In the genomic region with DNA sequence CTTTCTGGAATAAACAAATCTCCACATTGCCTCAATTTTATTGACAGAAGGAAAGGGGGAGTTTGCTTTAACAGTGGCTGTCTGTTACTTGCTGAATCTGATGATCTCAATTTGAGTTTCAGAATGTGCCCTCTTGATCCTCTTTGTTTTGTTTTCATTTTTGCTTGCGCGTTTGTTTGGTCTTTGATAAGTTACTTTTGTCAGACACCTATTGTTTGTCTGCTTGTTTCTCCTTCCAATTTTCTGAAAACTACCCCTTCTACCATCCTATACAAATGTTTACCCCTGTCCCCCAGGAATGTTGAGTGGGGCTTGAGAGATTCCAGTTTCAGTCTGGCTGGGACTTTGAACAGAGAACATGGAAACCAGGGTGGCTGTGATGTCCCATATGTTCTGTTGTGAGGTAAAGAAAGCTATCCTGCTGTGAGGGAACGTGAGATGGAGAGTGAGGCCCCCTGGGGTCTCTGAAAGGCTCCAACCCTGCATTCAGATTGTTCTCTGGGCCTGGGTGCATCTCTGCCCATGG, we compare ENCODE assay signal across 21 cellular contexts. TPM values are rescaled to one million over a fixed set of nuclear protein-coding genes. Genes with fewer than 3 reads are reported as not detected.
DNase-seq lines count a peak whose midpoint lies in the region; ATAC-seq, FAIRE-seq and TF ChIP-seq lines count a peak whose summit lies in the region.
"Had no signal": no experiment of that assay in that cellular context is flagged by ENCODE, and none has a peak within 500 bp of the region (broad histone marks: within the 10 kb centered on the region; RNA-seq: fewer than 3 reads in every experiment).

No MANE protein-coding gene starts in this region.

- TF ChIP-seq RAD21 in HepG2 (CRISPR knock-in tag; IDR thresholded peaks at IDR 0.05): no peak

- peak overlapping the region; percentile 52; the same call in 1 of the 2 replicates for H3K9ac ChIP-seq in HepG2 (ENCODE audit: insufficient read depth, low read depth, low read length)
- H3K9ac ChIP-seq: GM23248 had no signal

- H2AFZ ChIP-seq in HepG2 (ENCODE audit: low read length): no peak overlapping the region
- H2AFZ ChIP-seq: GM23248 had no signal

- FAIRE-seq in HepG2 (lab: Jason Lieb, UNC): peak; percentile 12
- FAIRE-seq: urothelium cell line had no signal

- peaks cover 31% of the 10 kb centered on the region for H3K4me1 Mint-ChIP-seq in Caco-2 (ENCODE audit: low read depth, unreplicated experiment)
- H3K4me1 Mint-ChIP-seq in activated CD8-positive, alpha-beta T cell treated with anti-CD3 and anti-CD28 coated beads, Interleukin-2, amount 10 ng/mL, durations not matched to agents 7 days and 5 days (ENCODE audit: low read depth): peaks cover 69% of the 10 kb centered on the region
- H3K4me1 Mint-ChIP-seq: memory B cell had no signal

- no peaks in the 10 kb centered on the region for H3K27me3 Mint-ChIP-seq in Caco-2 (ENCODE audit: insufficient read depth, unreplicated experiment)
- H3K27me3 Mint-ChIP-seq in activated CD8-positive, alpha-beta T cell treated with anti-CD3 and anti-CD28 coated beads, Interleukin-2, amount 10 ng/mL, durations not matched to agents 7 days and 5 days (ENCODE audit: low read depth): no peaks in the 10 kb centered on the region

- CTCF ChIA-PET in A673 (lab: Charles Lee): no interaction called here
- CTCF ChIA-PET in Caco-2 (lab: Charles Lee): interaction anchor here (1.2 kb wide), 1 partner anchor 213 kb away, joined by 4 read pairs; no protein-coding TSS in a partner anchor
- CTCF ChIA-PET in activated CD8-positive, alpha-beta T cell treated with anti-CD3 and anti-CD28 coated beads, Interleukin-2, amount 10 ng/mL, durations not matched to agents 7 days and 5 days (lab: Charles Lee): interaction anchor here (1.6 to 3.6 kb wide), 3 partner anchors 48 to 213 kb away, joined by 5 to 15 read pairs (median 9); no protein-coding TSS in a partner anchor
- CTCF ChIA-PET in HepG2 (lab: Yijun Ruan, JAX; ENCODE audit: low intra/inter-chr PET ratio, low total read pairs): no interaction called here

- H3K9me3 ChIP-seq in A673 (ENCODE audit: low read depth, low read length, poor library complexity, severe bottlenecking) (no peaks in the 10 kb centered on the region), Caco-2 (no peaks in the 10 kb centered on the region), HepG2 (ENCODE audit: low read length) (no peaks in the 10 kb centered on the region)
- H3K9me3 ChIP-seq: SJCRH30 had no signal

- H3K4me3 ChIP-seq in A673 (ENCODE audit: low read depth, low read length, poor library complexity, severe bottlenecking) (no peak overlapping the region), Caco-2 (ENCODE audit: low read depth, low read length) (no peak overlapping the region), HepG2 (replicated peaks in 1 of 3; ENCODE audit: insufficient read depth in 1 of 3, low read depth in 2 of 3, low read length in 3 of 3) (peak overlapping the region in 1 of 3 experiments; percentile 22; a peak in 1 of 6 replicates)
- H3K4me3 ChIP-seq: GM23248, SJCRH30, skin epidermis had no signal

- in situ Hi-C loops in HepG2 (cut with HindIII; ENCODE audit: extremely low pct_ligation_motif_present, low pct_unique_long_range_greater_than_20kb): no loop called here

- intact Hi-C loops in A673 (cut with micrococcal nuclease; ENCODE audit: unreplicated experiment) (no loop called here), Caco-2 (cut with micrococcal nuclease; ENCODE audit: unreplicated experiment) (loop anchor here (5.0 kb wide), 2 partner anchors 58 to 118 kb away; no protein-coding TSS in a partner anchor), HepG2 (cut with micrococcal nuclease; ENCODE audit: unreplicated experiment) (loop anchor here (5.0 kb wide), 2 partner anchors 58 to 113 kb away; no protein-coding TSS in a partner anchor)

- peaks cover 18% of the 10 kb centered on the region for H3K36me3 Mint-ChIP-seq in Caco-2 (ENCODE audit: insufficient read depth, unreplicated experiment)
- H3K36me3 Mint-ChIP-seq in activated CD8-positive, alpha-beta T cell treated with anti-CD3 and anti-CD28 coated beads, Interleukin-2, amount 10 ng/mL, durations not matched to agents 7 days and 5 days (ENCODE audit: low read depth): peaks cover 22% of the 10 kb centered on the region
- H3K36me3 Mint-ChIP-seq: memory B cell had no signal

- peaks cover 7% of the 10 kb centered on the region for H3K27me3 ChIP-seq in A673 (replicated peaks; ENCODE audit: insufficient read depth, low read depth, low read length, poor library complexity)
- H3K27me3 ChIP-seq in Caco-2 (replicated peaks; ENCODE audit: control insufficient read depth, insufficient read depth, low read length): no peaks in the 10 kb centered on the region
- H3K27me3 ChIP-seq in HepG2 (ENCODE audit: control insufficient read depth in 1 of 2, insufficient read depth in 2 of 2, low read length in 2 of 2): no peaks in the 10 kb centered on the region
- H3K27me3 ChIP-seq: SJCRH30 had no signal

- POLR2A ChIA-PET in A673 (lab: Charles Lee; ENCODE audit: low non-redundant PET) (no interaction called here), Caco-2 (lab: Charles Lee) (no interaction called here), HepG2 (lab: Yijun Ruan, JAX) (no interaction called here)
- POLR2A ChIA-PET in activated CD8-positive, alpha-beta T cell treated with anti-CD3 and anti-CD28 coated beads, Interleukin-2, amount 10 ng/mL, durations not matched to agents 7 days and 5 days (lab: Charles Lee): interaction anchor here (0.6 to 1.8 kb wide), 3 partner anchors 20 to 812 kb away, joined by 3 to 13 read pairs (median 3); partner anchors contain the start of genes BLZF1 and NME7

- BruUV-seq in A673 (replicated peaks; lab: Mats Ljungman, UMichigan) (no TSS peak), Caco-2 (replicated peaks; lab: Mats Ljungman, UMichigan) (no TSS peak), HepG2 (replicated peaks; lab: Mats Ljungman, UMichigan) (no TSS peak)

- peak in 1 of 2 experiments; percentile 71; a peak in 2 of 4 replicates for TF ChIP-seq EP300 in HepG2 (IDR thresholded peaks at IDR 0.05; ENCODE audit: low read depth in 2 of 2, low read length in 2 of 2)
- peak; percentile 46; the same call in 1 of the 2 replicates for TF ChIP-seq EP300 in HepG2 (CRISPR knock-in tag; IDR thresholded peaks at IDR 0.05; ENCODE audit: borderline replicate concordance)

- TF ChIP-seq POLR2A in HepG2 (IDR thresholded peaks at IDR 0.05; ENCODE audit: insufficient read depth in 1 of 2, low read depth in 2 of 2, low read length in 2 of 2): no peak

- H3K27ac Mint-ChIP-seq in Caco-2 (ENCODE audit: unreplicated experiment): peak overlapping the region; percentile 18
- H3K27ac Mint-ChIP-seq in activated CD8-positive, alpha-beta T cell treated with anti-CD3 and anti-CD28 coated beads, Interleukin-2, amount 10 ng/mL, durations not matched to agents 7 days and 5 days: peak overlapping the region; percentile 75
- H3K27ac Mint-ChIP-seq: memory B cell had no signal

- WGBS in HepG2 (ENCODE audit: low lambda C conversion rate): 7% methylated on average over 3 of the region's 3 CpGs

- H3K27ac ChIP-seq in A673 (ENCODE audit: low read depth, low read length, poor library complexity, severe bottlenecking) (no peak overlapping the region), HepG2 (ENCODE audit: extremely low read length, insufficient read depth, low read length) (peak overlapping the region; percentile 74)
- H3K27ac ChIP-seq: GM23248, SJCRH30 had no signal

- H3K36me3 ChIP-seq in A673 (ENCODE audit: insufficient read depth, low read length, poor library complexity, severe bottlenecking): no peaks in the 10 kb centered on the region
- H3K36me3 ChIP-seq in Caco-2 (ENCODE audit: control insufficient read depth, insufficient read depth, low read length): peaks cover 5% of the 10 kb centered on the region
- H3K36me3 ChIP-seq in HepG2 (replicated peaks in 1 of 2; ENCODE audit: control insufficient read depth in 1 of 2, insufficient read depth in 2 of 2, low read length in 2 of 2): no peaks in the 10 kb centered on the region
- H3K36me3 ChIP-seq: SJCRH30 had no signal

- no peak overlapping the region for H3K4me3 Mint-ChIP-seq in Caco-2 (ENCODE audit: unreplicated experiment)
- H3K4me3 Mint-ChIP-seq in activated CD8-positive, alpha-beta T cell treated with anti-CD3 and anti-CD28 coated beads, Interleukin-2, amount 10 ng/mL, durations not matched to agents 7 days and 5 days: no peak overlapping the region
- H3K4me3 Mint-ChIP-seq: memory B cell had no signal

- peaks cover 2% of the 10 kb centered on the region for H3K79me2 ChIP-seq in HepG2 (ENCODE audit: insufficient read depth, low read length)

- DNase-seq in A673 (ENCODE audit: low spot score) (peak; percentile 19), Caco-2 (no peak), HepG2 (ENCODE audit: low spot score) (peak; percentile 90), ureter (ENCODE audit: low spot score) (no peak)
- no peak for DNase-seq in activated CD8-positive, alpha-beta T cell treated with anti-CD3 and anti-CD28 coated beads, Interleukin-2, amount 10 ng/mL, durations not matched to agents 7 days and 5 days
- DNase-seq: activated CD4-positive, CD25-positive, alpha-beta regulatory T cell treated with anti-CD3 and anti-CD28 coated beads, Interleukin-2, amount 50 U/mL, for 72 hours; C1 segment of cervical spinal cord; GM23248; Karpas-422; kidney glomerular epithelial cell; NCI-H1930; NCI-H526; SJCRH30 had no signal

- no peaks in the 10 kb centered on the region for H3K9me3 Mint-ChIP-seq in Caco-2 (ENCODE audit: unreplicated experiment)
- peaks cover 5% of the 10 kb centered on the region for H3K9me3 Mint-ChIP-seq in activated CD8-positive, alpha-beta T cell treated with anti-CD3 and anti-CD28 coated beads, Interleukin-2, amount 10 ng/mL, durations not matched to agents 7 days and 5 days (ENCODE audit: insufficient read depth)
- H3K9me3 Mint-ChIP-seq: memory B cell had no signal

- H4K20me1 ChIP-seq in HepG2 (ENCODE audit: insufficient read depth, low read length): no peaks in the 10 kb centered on the region

- H3K4me1 ChIP-seq in A673 (ENCODE audit: insufficient read depth, low read length, poor library complexity, severe bottlenecking) (no peaks in the 10 kb centered on the region), Caco-2 (peaks cover 62% of the 10 kb centered on the region), HepG2 (ENCODE audit: insufficient read depth, low read length) (peaks cover 78% of the 10 kb centered on the region)

- H3K4me2 ChIP-seq in HepG2 (ENCODE audit: low read depth, low read length): peak overlapping the region; percentile 58

- no peak for TF ChIP-seq CTCF in A673 (conservative IDR thresholded peaks at IDR 0.05; ENCODE audit: low read depth, low read length)
- no peak for TF ChIP-seq CTCF in Caco-2 (IDR thresholded peaks at IDR 0.05; ENCODE audit: insufficient read depth in 1 of 2, low read depth in 1 of 2, low read length in 1 of 2, severe bottlenecking in 1 of 2, unreplicated experiment in 1 of 2)
- TF ChIP-seq CTCF in HepG2 (CRISPR knock-in tag; IDR thresholded peaks at IDR 0.05): peak; percentile 12; the same call in 1 of the 2 replicates

- ATAC-seq in activated CD8-positive, alpha-beta T cell treated with anti-CD3 and anti-CD28 coated beads, Interleukin-2, amount 10 ng/mL, durations not matched to agents 7 days and 5 days: no peak
- ATAC-seq in HepG2 (peak; percentile 88), HG03025 (IDR thresholded peaks at IDR 0.05; ENCODE audit: low FRiP score, unreplicated experiment) (no peak), HG02759 (IDR thresholded peaks at IDR 0.05; ENCODE audit: unreplicated experiment) (no peak)

RNA-seq across cellular contexts. Expression of gene XCL2, which starts 11.8 kb away (rescaled TPM):
- total RNA-seq in A673 (2021): not detected in 2 replicates
- not detected in 2 replicates for total RNA-seq in Caco-2 (2022)
- 10 to 100 TPM; 41.2 to 41.8 TPM for total RNA-seq in activated CD8-positive, alpha-beta T cell treated with anti-CD3 and anti-CD28 coated beads, Interleukin-2, amount 10 ng/mL, durations not matched to agents 7 days and 5 days
- total RNA-seq in HepG2 (2016; rRNA removed; fragmentation: Illumina TruSeq; extraction: Trizol): not detected in 2 replicates
- not detected in 2 replicates for total RNA-seq in HepG2 (2016; cell fraction: cytosol; rRNA removed; fragmentation: Illumina TruSeq; extraction: Trizol; ENCODE audit: low read depth)
- total RNA-seq in HepG2 (2016; cell fraction: insoluble cytoplasmic fraction; rRNA removed; fragmentation: Illumina TruSeq; extraction: Trizol): not detected in 2 replicates
- not detected in 2 replicates for total RNA-seq in HepG2 (2016; cell fraction: membrane; rRNA removed; fragmentation: Illumina TruSeq; extraction: Trizol)
- not detected in 2 replicates for total RNA-seq in HepG2 (2016; cell fraction: nucleus; rRNA removed; fragmentation: Illumina TruSeq; extraction: Trizol)
- polyA plus RNA-seq in HepG2 (2011; rRNA removed): 0.50 TPM in 1 of 2 replicates, not detected in the other
- polyA plus RNA-seq in HepG2 (2011; cell fraction: cytosol; rRNA removed): 0.22 TPM in 1 of 2 replicates, not detected in the other
- polyA plus RNA-seq in HepG2 (2011; cell fraction: nucleus; rRNA removed): 0.40 TPM in 1 of 2 replicates, not detected in the other
- polyA plus RNA-seq in HepG2 (2012): not detected in 2 replicates
- polyA plus RNA-seq in HepG2 (2016; cell fraction: cytosol; fragmentation: Illumina TruSeq; extraction: Trizol; ENCODE audit: low read depth): not detected in 2 replicates
- not detected in 2 replicates for polyA plus RNA-seq in HepG2 (2016; cell fraction: insoluble cytoplasmic fraction; fragmentation: Illumina TruSeq; extraction: Trizol; ENCODE audit: low read depth)
- polyA plus RNA-seq in HepG2 (2016; cell fraction: membrane; fragmentation: Illumina TruSeq; extraction: Trizol; ENCODE audit: low read depth): not detected in 2 replicates
- not detected in 2 replicates for polyA plus RNA-seq in HepG2 (2016; cell fraction: nucleus; fragmentation: Illumina TruSeq; extraction: Trizol; ENCODE audit: insufficient read depth, low read depth)
- not detected in 2 replicates for polyA minus RNA-seq in HepG2 (2011; rRNA and poly(A)+ RNA removed; ENCODE audit: low replicate concordance)
- not detected in 2 replicates for polyA minus RNA-seq in HepG2 (2011; cell fraction: cytosol; rRNA and poly(A)+ RNA removed)
- not detected in 2 replicates for polyA minus RNA-seq in HepG2 (2011; cell fraction: nucleus; rRNA and poly(A)+ RNA removed)
- not detected for total RNA-seq in ureter
- total RNA-seq: cerebellum, GM23248, myocyte, SJCRH30, temporal lobe had no signal
- polyA plus RNA-seq: GM23248 had no signal

RNA-seq across cellular contexts. Expression of gene XCL1, which starts 20.8 kb away (rescaled TPM):
- total RNA-seq in A673 (2021) (not detected in 2 replicates), Caco-2 (2022) (3.4 and 3.9 TPM in 2 replicates), HepG2 (2016; rRNA removed; fragmentation: Illumina TruSeq; extraction: Trizol) (0.90 and 2.5 TPM in 2 replicates), ureter (not detected)
- 10 to 100 TPM; 38.3 to 41.8 TPM for total RNA-seq in activated CD8-positive, alpha-beta T cell treated with anti-CD3 and anti-CD28 coated beads, Interleukin-2, amount 10 ng/mL, durations not matched to agents 7 days and 5 days
- 1.3 and 1.5 TPM in 2 replicates for total RNA-seq in HepG2 (2016; cell fraction: cytosol; rRNA removed; fragmentation: Illumina TruSeq; extraction: Trizol; ENCODE audit: low read depth)
- total RNA-seq in HepG2 (2016; cell fraction: insoluble cytoplasmic fraction; rRNA removed; fragmentation: Illumina TruSeq; extraction: Trizol): 1.6 and 1.8 TPM in 2 replicates
- 1.2 and 1.8 TPM in 2 replicates for total RNA-seq in HepG2 (2016; cell fraction: membrane; rRNA removed; fragmentation: Illumina TruSeq; extraction: Trizol)
- 3.9 and 4.0 TPM in 2 replicates for total RNA-seq in HepG2 (2016; cell fraction: nucleus; rRNA removed; fragmentation: Illumina TruSeq; extraction: Trizol)
- polyA plus RNA-seq in HepG2 (2011; rRNA removed): 7.6 and 9.4 TPM in 2 replicates
- polyA plus RNA-seq in HepG2 (2011; cell fraction: cytosol; rRNA removed): 1.5 and 1.6 TPM in 2 replicates
- polyA plus RNA-seq in HepG2 (2011; cell fraction: nucleus; rRNA removed): 24.4 and 25.3 TPM in 2 replicates
- polyA plus RNA-seq in HepG2 (2012): 4.1 and 4.2 TPM in 2 replicates
- polyA plus RNA-seq in HepG2 (2016; cell fraction: cytosol; fragmentation: Illumina TruSeq; extraction: Trizol; ENCODE audit: low read depth): 0.75 and 1.1 TPM in 2 replicates
- polyA plus RNA-seq in HepG2 (2016; cell fraction: insoluble cytoplasmic fraction; fragmentation: Illumina TruSeq; extraction: Trizol; ENCODE audit: low read depth): 0.89 and 1.1 TPM in 2 replicates
- 1.0 and 1.3 TPM in 2 replicates for polyA plus RNA-seq in HepG2 (2016; cell fraction: membrane; fragmentation: Illumina TruSeq; extraction: Trizol; ENCODE audit: low read depth)
- polyA plus RNA-seq in HepG2 (2016; cell fraction: nucleus; fragmentation: Illumina TruSeq; extraction: Trizol; ENCODE audit: insufficient read depth, low read depth): 14.2 and 14.3 TPM in 2 replicates
- 0.70 and 2.1 TPM in 2 replicates for polyA minus RNA-seq in HepG2 (2011; rRNA and poly(A)+ RNA removed; ENCODE audit: low replicate concordance)
- 0.59 TPM in 1 of 2 replicates, not detected in the other for polyA minus RNA-seq in HepG2 (2011; cell fraction: cytosol; rRNA and poly(A)+ RNA removed)
- 4.6 and 6.7 TPM in 2 replicates for polyA minus RNA-seq in HepG2 (2011; cell fraction: nucleus; rRNA and poly(A)+ RNA removed)
- total RNA-seq: cerebellum, GM23248, myocyte, temporal lobe had no signal
- polyA plus RNA-seq: GM23248 had no signal

Comparison
In these comparisons a context has a peak if more than half of its experiments do, and no peak if none do; other contexts are left out.
1. DNase-seq: peak in A673 (single experiment) and HepG2 (single experiment); none in Caco-2 (0 of 2), activated CD8-positive, alpha-beta T cell treated with anti-CD3 and anti-CD28 coated beads, Interleukin-2, amount 10 ng/mL, durations not matched to agents 7 days and 5 days (single experiment) and ureter (single experiment).
2. RNA of gene XCL2, which starts 11.8 kb away (total RNA-seq): 41.2 to 41.8 TPM in activated CD8-positive, alpha-beta T cell treated with anti-CD3 and anti-CD28 coated beads, Interleukin-2, amount 10 ng/mL, durations not matched to agents 7 days and 5 days; not detected in ureter (single experiment), not detected in A673, not detected in Caco-2 and not detected in HepG2; every median in the first group is over 10 times any median in the second.
3. CTCF ChIA-PET loops: an anchor here in Caco-2 (1.2 kb wide) and activated CD8-positive, alpha-beta T cell treated with anti-CD3 and anti-CD28 coated beads, Interleukin-2, amount 10 ng/mL, durations not matched to agents 7 days and 5 days (1.6 to 3.6 kb wide); none called in A673 and HepG2.